Comparison of ENCODE assay signal across 13 cellular contexts in genomic region chrX:30283456-30284200, GRCh38. TPM values are rescaled to one million over a fixed set of nuclear protein-coding genes. Genes with fewer than 3 reads are reported as not detected.
DNase-seq lines count a peak whose midpoint lies in the region; ATAC-seq and TF ChIP-seq lines count a peak whose summit lies in the region.
"Had no signal": no experiment of that assay in that cellular context is flagged by ENCODE, and none has a peak within 500 bp of the region (broad histone marks: within the 10 kb centered on the region; RNA-seq: fewer than 3 reads in every experiment).

No MANE protein-coding gene starts in this region.

- H3K36me3 ChIP-seq in effector memory CD4-positive, alpha-beta T cell (ENCODE audit: control insufficient read depth, insufficient read depth, low read length) = no peaks in the 10 kb centered on the region

- H3K4me1 ChIP-seq in right cardiac atrium (ENCODE audit: control insufficient read depth, insufficient read depth, low read length) = no peaks in the 10 kb centered on the region
- peaks cover 9% of the 10 kb centered on the region for H3K4me1 ChIP-seq in foreskin keratinocyte
- no peaks in the 10 kb centered on the region for H3K4me1 ChIP-seq in H9 (ENCODE audit: insufficient read depth, low read length)
- H3K4me1 ChIP-seq in effector memory CD4-positive, alpha-beta T cell (ENCODE audit: control insufficient read depth, insufficient read depth, low read length, poor library complexity, severe bottlenecking) = no peaks in the 10 kb centered on the region

- no peak overlapping the region for H2BK120ac ChIP-seq in H9 (ENCODE audit: low read depth, low read length, poor library complexity, severe bottlenecking)

- H3K79me2 ChIP-seq in H9 (ENCODE audit: insufficient read depth, low read length) = no peaks in the 10 kb centered on the region

- no peak overlapping the region for H3K4me3 Mint-ChIP-seq in H9
- no peak overlapping the region for H3K4me3 Mint-ChIP-seq in T-helper 2 cell treated with Interferon-gamma antibody and Interleukin-4, amounts not matched to agents 5 μg/mL and 100 μg/mL, for 36 hours
- H3K4me3 Mint-ChIP-seq: CD4-positive, CD25-positive, alpha-beta regulatory T cell; central memory CD8-positive, alpha-beta T cell; stimulated activated naive B cell treated with anti-CD40 and anti-IgM and Interleukin-4, amounts not matched to agents 10 μg/mL and 1 μg/mL and 100 μg/mL, for 72 hours had no signal

- H3T11ph ChIP-seq in H9 (ENCODE audit: low read length) = no peak overlapping the region

- no peak overlapping the region for H3K4me3 ChIP-seq in right cardiac atrium (ENCODE audit: low read length)
- no peak overlapping the region for H3K4me3 ChIP-seq in effector memory CD4-positive, alpha-beta T cell (ENCODE audit: insufficient read depth, low read depth, low read length, poor library complexity, severe bottlenecking)

- H3K4me2 ChIP-seq in H9 (ENCODE audit: insufficient read depth, insufficient read length, low read length) = no peak overlapping the region

- no peak overlapping the region for H2BK12ac ChIP-seq in H9 (ENCODE audit: insufficient read length, low read depth, low read length)

- H3K27me3 ChIP-seq in right cardiac atrium (ENCODE audit: control insufficient read depth, insufficient read depth) (no peaks in the 10 kb centered on the region), foreskin keratinocyte (no peaks in the 10 kb centered on the region), H9 (ENCODE audit: insufficient read depth, low read length) (no peaks in the 10 kb centered on the region)
- H3K27me3 ChIP-seq in effector memory CD4-positive, alpha-beta T cell (replicated peaks; ENCODE audit: control insufficient read depth, insufficient read depth, low read length, poor library complexity, severe bottlenecking) = no peaks in the 10 kb centered on the region

- H3K27me3 Mint-ChIP-seq in H9 (ENCODE audit: low read depth) = no peaks in the 10 kb centered on the region
- H3K27me3 Mint-ChIP-seq in T-helper 2 cell treated with Interferon-gamma antibody and Interleukin-4, amounts not matched to agents 5 μg/mL and 100 μg/mL, for 36 hours (ENCODE audit: low read depth) = no peaks in the 10 kb centered on the region
- H3K27me3 Mint-ChIP-seq: CD4-positive, CD25-positive, alpha-beta regulatory T cell; central memory CD8-positive, alpha-beta T cell; stimulated activated naive B cell treated with anti-CD40 and anti-IgM and Interleukin-4, amounts not matched to agents 10 μg/mL and 1 μg/mL and 100 μg/mL, for 72 hours had no signal

- H3K23me2 ChIP-seq in H9 (ENCODE audit: insufficient read length, low read depth, low read length, poor library complexity, severe bottlenecking) = no peaks in the 10 kb centered on the region

- ATAC-seq in right cardiac atrium = no peak
- peak; percentile 93 for ATAC-seq in SK-N-SH treated with all-trans-retinoic acid at 6 μM for 48 hours
- ATAC-seq in foreskin keratinocyte = peak; percentile 93
- ATAC-seq: stimulated activated naive B cell treated with anti-CD40 and anti-IgM and Interleukin-4, amounts not matched to agents 10 μg/mL and 1 μg/mL and 100 μg/mL, for 72 hours had no signal

- TF ChIP-seq CTCF in foreskin keratinocyte (conservative IDR thresholded peaks at IDR 0.05) = no peak
- no peak for TF ChIP-seq CTCF in H9 (conservative IDR thresholded peaks at IDR 0.05)

- no peak overlapping the region for H3K18ac ChIP-seq in H9 (ENCODE audit: insufficient read length, low read depth, low read length)

- no peak overlapping the region for H4K5ac ChIP-seq in H9 (ENCODE audit: insufficient read length, low read depth, low read length)

- no peak overlapping the region for H3K23ac ChIP-seq in H9 (ENCODE audit: insufficient read length, low read depth, low read length)

- H3K9me3 Mint-ChIP-seq in H9 = peaks cover 4 to 49% of the 10 kb centered on the region in 2 experiments; a peak in 4 of 5 replicates
- H3K9me3 Mint-ChIP-seq in T-helper 2 cell treated with Interferon-gamma antibody and Interleukin-4, amounts not matched to agents 5 μg/mL and 100 μg/mL, for 36 hours = no peaks in the 10 kb centered on the region
- H3K9me3 Mint-ChIP-seq: CD4-positive, CD25-positive, alpha-beta regulatory T cell; central memory CD8-positive, alpha-beta T cell; stimulated activated naive B cell treated with anti-CD40 and anti-IgM and Interleukin-4, amounts not matched to agents 10 μg/mL and 1 μg/mL and 100 μg/mL, for 72 hours had no signal

- no peaks in the 10 kb centered on the region for H3K79me1 ChIP-seq in H9 (ENCODE audit: insufficient read depth, low read depth, low read length, poor library complexity, severe bottlenecking)

- H3K4ac ChIP-seq in H9 (ENCODE audit: low read depth, low read length) = no peak overlapping the region

- no peak overlapping the region for H3K9ac ChIP-seq in H9 (ENCODE audit: extremely low read depth, insufficient read length, low read length)

- intact Hi-C loops in right cardiac atrium (cut with DNase I) = no loop called here
- intact Hi-C loops in cardiac septum (cut with DNase I) = no loop called here

- no peak overlapping the region for H2AK5ac ChIP-seq in H9 (ENCODE audit: insufficient read length, low read length)

- no peak overlapping the region for H4K8ac ChIP-seq in H9 (replicated peaks; ENCODE audit: insufficient read length, low read depth, low read length)

- H2AFZ ChIP-seq in H9 (ENCODE audit: low read length) = no peak overlapping the region

- no peak overlapping the region for H2BK15ac ChIP-seq in H9 (ENCODE audit: low read depth, low read length)

- no peaks in the 10 kb centered on the region; a peak in 1 of 7 replicates for H3K36me3 Mint-ChIP-seq in H9 (ENCODE audit: insufficient read depth in 1 of 3, low read depth in 3 of 3)
- no peaks in the 10 kb centered on the region for H3K36me3 Mint-ChIP-seq in T-helper 2 cell treated with Interferon-gamma antibody and Interleukin-4, amounts not matched to agents 5 μg/mL and 100 μg/mL, for 36 hours (ENCODE audit: low read depth)
- H3K36me3 Mint-ChIP-seq: CD4-positive, CD25-positive, alpha-beta regulatory T cell; stimulated activated naive B cell treated with anti-CD40 and anti-IgM and Interleukin-4, amounts not matched to agents 10 μg/mL and 1 μg/mL and 100 μg/mL, for 72 hours had no signal

- 70% methylated on average over 3 of the region's 3 CpGs for WGBS in right cardiac atrium
- WGBS in H9 (ENCODE audit: extremely low coverage, insufficient read length, low lambda C conversion rate) = no CpG with 5 or more reads among the region's 3 CpGs

- DNase-seq in right cardiac atrium = no peak
- no peak for DNase-seq in cardiac septum (ENCODE audit: low spot score)
- DNase-seq in foreskin keratinocyte = peak; percentile 61 to 86
- DNase-seq in H9 = no peak
- no peak for DNase-seq in NCI-H146 treated with DMSO at 0.1 percent for 48 hours (lab: John Stamatoyannopoulos, UW; ENCODE audit: unreplicated experiment)
- no peak for DNase-seq in effector memory CD4-positive, alpha-beta T cell
- DNase-seq in T-helper 2 cell treated with Interferon-gamma antibody and Interleukin-4, amounts not matched to agents 5 μg/mL and 100 μg/mL, for 36 hours (ENCODE audit: low spot score) = no peak
- DNase-seq: CD4-positive, CD25-positive, alpha-beta regulatory T cell; stimulated activated naive B cell treated with anti-CD40 and anti-IgM and Interleukin-4, amounts not matched to agents 10 μg/mL and 1 μg/mL and 100 μg/mL, for 72 hours had no signal

- H3K27ac ChIP-seq in right cardiac atrium (ENCODE audit: low read length) (peak overlapping the region; percentile 52), foreskin keratinocyte (peak overlapping the region; percentile 73), H9 (ENCODE audit: insufficient read length, low read depth, low read length) (no peak overlapping the region)
- no peak overlapping the region for H3K27ac ChIP-seq in effector memory CD4-positive, alpha-beta T cell (ENCODE audit: insufficient read depth, low read length, poor library complexity, severe bottlenecking)

- H3K27ac Mint-ChIP-seq in H9 = peak overlapping the region in 1 of 3 experiments; percentile 20; a peak in 1 of 7 replicates
- no peak overlapping the region for H3K27ac Mint-ChIP-seq in T-helper 2 cell treated with Interferon-gamma antibody and Interleukin-4, amounts not matched to agents 5 μg/mL and 100 μg/mL, for 36 hours
- H3K27ac Mint-ChIP-seq: CD4-positive, CD25-positive, alpha-beta regulatory T cell; stimulated activated naive B cell treated with anti-CD40 and anti-IgM and Interleukin-4, amounts not matched to agents 10 μg/mL and 1 μg/mL and 100 μg/mL, for 72 hours had no signal

- no peak overlapping the region for H2BK5ac ChIP-seq in H9 (ENCODE audit: insufficient read length, low read length)

- no peak overlapping the region for H3K56ac ChIP-seq in H9 (ENCODE audit: insufficient read length, low read depth, low read length)

- H3K14ac ChIP-seq in H9 (ENCODE audit: insufficient read depth, low read length) = no peak overlapping the region

- no peaks in the 10 kb centered on the region for H4K20me1 ChIP-seq in H9 (ENCODE audit: control insufficient read depth, insufficient read depth, insufficient read length)

- H4K91ac ChIP-seq in H9 (ENCODE audit: insufficient read length, low read depth, low read length) = no peak overlapping the region

- H2BK20ac ChIP-seq in H9 (ENCODE audit: low read depth, low read length, poor library complexity, severe bottlenecking) = no peak overlapping the region

- H3K9me3 ChIP-seq in right cardiac atrium (ENCODE audit: control insufficient read depth, low read length) = no peaks in the 10 kb centered on the region
- no peaks in the 10 kb centered on the region for H3K9me3 ChIP-seq in H9 (ENCODE audit: control insufficient read depth, low read depth, low read length)
- H3K9me3 ChIP-seq in effector memory CD4-positive, alpha-beta T cell (ENCODE audit: control insufficient read depth, low read length) = no peaks in the 10 kb centered on the region

- H3K4me1 Mint-ChIP-seq in H9 = 0 out of 4 replicates have a peak, but pooled peaks cover 0 to 3% of the 10 kb centered on the region in 2 experiments
- peaks cover 4% of the 10 kb centered on the region for H3K4me1 Mint-ChIP-seq in T-helper 2 cell treated with Interferon-gamma antibody and Interleukin-4, amounts not matched to agents 5 μg/mL and 100 μg/mL, for 36 hours (ENCODE audit: low read depth)
- H3K4me1 Mint-ChIP-seq: CD4-positive, CD25-positive, alpha-beta regulatory T cell; central memory CD8-positive, alpha-beta T cell; stimulated activated naive B cell treated with anti-CD40 and anti-IgM and Interleukin-4, amounts not matched to agents 10 μg/mL and 1 μg/mL and 100 μg/mL, for 72 hours had no signal

RNA-seq across cellular contexts. Expression of gene NR0B1, which starts 25.6 kb away (rescaled TPM):
- total RNA-seq in right cardiac atrium = not detected
- not detected for polyA plus RNA-seq in right cardiac atrium
- total RNA-seq in cardiac septum = not detected
- total RNA-seq in foreskin keratinocyte = not detected in 2 replicates
- polyA plus RNA-seq in foreskin keratinocyte = not detected in 2 replicates
- 0.18 TPM in 1 of 2 replicates, not detected in the other for total RNA-seq in H9 (2021)
- total RNA-seq: CD4-positive, CD25-positive, alpha-beta regulatory T cell; T-helper 2 cell treated with Interferon-gamma antibody and Interleukin-4, amounts not matched to agents 100 ng/mL and 5 ng/mL, for 36 hours had no signal
- polyA plus RNA-seq: CD4-positive, CD25-positive, alpha-beta regulatory T cell; neural cell had no signal

RNA-seq across cellular contexts. Expression of gene MAGEB1, which starts 36.7 kb away (rescaled TPM):
- not detected for total RNA-seq in right cardiac atrium
- not detected for polyA plus RNA-seq in right cardiac atrium
- not detected for total RNA-seq in cardiac septum
- total RNA-seq in foreskin keratinocyte = not detected in 2 replicates
- not detected in 2 replicates for polyA plus RNA-seq in foreskin keratinocyte
- total RNA-seq in H9 (2021) = 0.17 and 0.18 TPM in 2 replicates
- total RNA-seq: CD4-positive, CD25-positive, alpha-beta regulatory T cell; T-helper 2 cell treated with Interferon-gamma antibody and Interleukin-4, amounts not matched to agents 100 ng/mL and 5 ng/mL, for 36 hours had no signal
- polyA plus RNA-seq: CD4-positive, CD25-positive, alpha-beta regulatory T cell; neural cell had no signal

RNA-seq across cellular contexts. Expression of gene MAGEB4, which starts 41.8 kb away (rescaled TPM):
- total RNA-seq in right cardiac atrium = not detected
- not detected for polyA plus RNA-seq in right cardiac atrium
- total RNA-seq in cardiac septum = not detected
- not detected in 2 replicates for total RNA-seq in foreskin keratinocyte
- polyA plus RNA-seq in foreskin keratinocyte = not detected in 2 replicates
- total RNA-seq in H9 (2021) = 0.11 TPM in 1 of 2 replicates, not detected in the other
- total RNA-seq: CD4-positive, CD25-positive, alpha-beta regulatory T cell; T-helper 2 cell treated with Interferon-gamma antibody and Interleukin-4, amounts not matched to agents 100 ng/mL and 5 ng/mL, for 36 hours had no signal
- polyA plus RNA-seq: CD4-positive, CD25-positive, alpha-beta regulatory T cell; neural cell had no signal

RNA-seq across cellular contexts. Expression of gene MAGEB3, which starts 53.2 kb away (rescaled TPM):
- not detected for total RNA-seq in right cardiac atrium
- polyA plus RNA-seq in right cardiac atrium = not detected
- total RNA-seq in cardiac septum = not detected
- total RNA-seq in foreskin keratinocyte = not detected in 2 replicates
- not detected in 2 replicates for polyA plus RNA-seq in foreskin keratinocyte
- total RNA-seq in H9 (2021) = not detected in 2 replicates
- total RNA-seq: CD4-positive, CD25-positive, alpha-beta regulatory T cell; T-helper 2 cell treated with Interferon-gamma antibody and Interleukin-4, amounts not matched to agents 100 ng/mL and 5 ng/mL, for 36 hours had no signal
- polyA plus RNA-seq: CD4-positive, CD25-positive, alpha-beta regulatory T cell; neural cell had no signal

Comparison
In these comparisons a context has a peak if more than half of its experiments do, and no peak if none do; other contexts are left out.
1. ATAC-seq: peak in SK-N-SH treated with all-trans-retinoic acid at 6 μM for 48 hours (single experiment) and foreskin keratinocyte (single experiment); none in right cardiac atrium (0 of 2).
2. DNase-seq: peak in foreskin keratinocyte (2 of 2); none in right cardiac atrium (0 of 3), cardiac septum (single experiment), H9 (single experiment), NCI-H146 treated with DMSO at 0.1 percent for 48 hours (single experiment), effector memory CD4-positive, alpha-beta T cell (0 of 3) and T-helper 2 cell treated with Interferon-gamma antibody and Interleukin-4, amounts not matched to agents 5 μg/mL and 100 μg/mL, for 36 hours (single experiment).
3. H3K27ac ChIP-seq: peak in right cardiac atrium (single experiment) and foreskin keratinocyte (single experiment); none in H9 (single experiment) and effector memory CD4-positive, alpha-beta T cell (single experiment).